In the genomic region with DNA sequence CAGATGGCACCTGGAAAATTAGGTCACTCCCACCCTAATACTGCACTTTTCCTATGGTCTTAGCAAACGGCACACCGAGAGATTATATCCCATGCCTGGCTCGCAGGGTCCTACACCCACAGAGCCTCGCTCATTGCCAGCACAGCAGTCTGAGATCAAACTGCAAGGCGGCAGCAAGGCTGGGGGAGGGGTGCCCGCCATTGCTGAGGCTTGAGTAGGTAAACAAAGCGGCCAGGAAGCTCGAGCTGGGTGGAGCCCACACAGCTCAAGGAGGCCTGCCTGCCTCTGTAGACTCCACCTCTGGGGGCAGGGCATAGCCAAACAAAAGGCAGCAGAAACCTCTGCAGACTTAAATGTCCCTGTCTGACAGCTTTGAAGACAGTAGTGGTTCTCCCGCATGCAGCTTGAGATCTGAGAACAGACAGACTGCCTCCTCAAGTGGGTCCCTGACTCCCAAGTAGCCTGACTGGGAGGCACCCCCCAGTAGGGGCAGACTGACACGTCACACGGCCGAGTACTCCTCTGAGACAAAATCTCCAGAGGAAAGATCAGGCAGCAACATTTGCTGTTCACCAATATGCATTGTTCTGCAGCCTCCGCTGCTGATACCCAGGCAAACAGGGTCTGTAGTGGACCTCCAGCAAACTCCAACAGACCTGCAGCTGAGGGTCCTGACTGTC, we compare ENCODE assay signal across 7 cellular contexts. TPM values are rescaled to one million over a fixed set of nuclear protein-coding genes. Genes with fewer than 3 reads are reported as not detected.
"Had no signal": no experiment of that assay in that cellular context is flagged by ENCODE, and none has a peak within 500 bp of the region (broad histone marks: within the 10 kb centered on the region; RNA-seq: fewer than 3 reads in every experiment).

No MANE protein-coding gene starts in this region.

RNA-seq across cellular contexts. Expression of a gene that starts 47.5 kb away (rescaled TPM):
- total RNA-seq: occipital lobe, osteoblast, pulmonary artery endothelial cell, right atrium auricular region, transverse colon, urinary bladder had no signal
- polyA plus RNA-seq: neural cell, urinary bladder had no signal

RNA-seq across cellular contexts. Expression of a gene that starts 56.9 kb away (rescaled TPM):
- polyA plus RNA-seq: neural cell had no signal
